Comparison of ENCODE assay signal across 14 cellular contexts in genomic region chr20:39850821-39851330, GRCh38.
DNase-seq lines count a peak whose midpoint lies in the region; ATAC-seq and TF ChIP-seq lines count a peak whose summit lies in the region.
"Had no signal": no experiment of that assay in that cellular context is flagged by ENCODE, and none has a peak within 500 bp of the region (broad histone marks: within the 10 kb centered on the region; RNA-seq: fewer than 3 reads in every experiment).

No MANE protein-coding gene starts in this region.

- WGBS in stomach, 5 donors = 47 to 55% (median 51%) methylated on average over 5 of the region's 5 CpGs

- no peak overlapping the region for H3K27ac Mint-ChIP-seq in GM23338
- H3K27ac Mint-ChIP-seq: activated CD4-positive, alpha-beta T cell treated with anti-CD3 and anti-CD28 coated beads, Interleukin-2, amount 10 ng/mL, durations not matched to agents 7 days and 5 days; dendritic cell treated with granulocyte-macrophage colony-stimulating factor and Interleukin-4, amounts not matched to agents 40 ng/mL and 50 ng/mL, for 4 days; stimulated activated memory B cell treated with anti-CD40 and anti-IgM and Interleukin-4, amounts not matched to agents 10 μg/mL and 1 μg/mL and 100 μg/mL, for 72 hours had no signal

- DNase-seq in GM23338 (ENCODE audit: low spot score) (no peak), left kidney (ENCODE audit: low read depth, low spot score) (peak; percentile 70), stomach (no peak), NCI-H2081 (lab: John Stamatoyannopoulos, UW) (no peak)
- DNase-seq: activated CD4-positive, alpha-beta T cell treated with anti-CD3 and anti-CD28 coated beads, Interleukin-2, amount 10 ng/mL, durations not matched to agents 7 days and 5 days; amygdala; NCI-H345; stimulated activated CD4-positive, alpha-beta T cell treated with anti-CD3 and anti-CD28 coated beads, Interleukin-4, amount 100 ng/mL, for 24 hours; T-helper 2 cell had no signal

- no peaks in the 10 kb centered on the region for H3K27me3 ChIP-seq in GM23338 (ENCODE audit: insufficient read depth)
- no peaks in the 10 kb centered on the region for H3K27me3 ChIP-seq in stomach

- H3K9me2 ChIP-seq in GM23338 (ENCODE audit: insufficient read depth) = 0 out of 2 replicates have a peak, but pooled peaks cover 13% of the 10 kb centered on the region

- TF ChIP-seq POLR2A in stomach (IDR thresholded peaks at IDR 0.05) = no peak

- H3K4me1 Mint-ChIP-seq in GM23338 = peaks cover 16% of the 10 kb centered on the region
- H3K4me1 Mint-ChIP-seq: activated CD4-positive, alpha-beta T cell treated with anti-CD3 and anti-CD28 coated beads, Interleukin-2, amount 10 ng/mL, durations not matched to agents 7 days and 5 days had no signal

- TF ChIP-seq EP300 in stomach (IDR thresholded peaks at IDR 0.05) = no peak

- H3F3A ChIP-seq in GM23338 (replicated peaks; ENCODE audit: low read depth) = no peaks in the 10 kb centered on the region

- peak; percentile 59 for ATAC-seq in GM23338
- no peak for ATAC-seq in HG03175 (IDR thresholded peaks at IDR 0.05; ENCODE audit: unreplicated experiment)
- no peak for ATAC-seq in GM18520 (IDR thresholded peaks at IDR 0.05; ENCODE audit: unreplicated experiment)
- ATAC-seq: stimulated activated memory B cell treated with anti-CD40 and anti-IgM and Interleukin-4, amounts not matched to agents 10 μg/mL and 1 μg/mL and 100 μg/mL, for 72 hours had no signal

- H3K4me3 Mint-ChIP-seq in GM23338 = no peak overlapping the region
- H3K4me3 Mint-ChIP-seq: activated CD4-positive, alpha-beta T cell treated with anti-CD3 and anti-CD28 coated beads, Interleukin-2, amount 10 ng/mL, durations not matched to agents 7 days and 5 days; dendritic cell treated with granulocyte-macrophage colony-stimulating factor and Interleukin-4, amounts not matched to agents 40 ng/mL and 50 ng/mL, for 4 days; stimulated activated memory B cell treated with anti-CD40 and anti-IgM and Interleukin-4, amounts not matched to agents 10 μg/mL and 1 μg/mL and 100 μg/mL, for 72 hours had no signal

- no peak overlapping the region for H2AFZ ChIP-seq in GM23338

- no peak overlapping the region for H3K4me2 ChIP-seq in GM23338

- no peaks in the 10 kb centered on the region for H3K9me3 ChIP-seq in stomach

- H3K4me3 ChIP-seq in GM23338 (no peak overlapping the region), stomach (no peak overlapping the region)

- H3K9me3 Mint-ChIP-seq in GM23338 = no peaks in the 10 kb centered on the region
- H3K9me3 Mint-ChIP-seq: activated CD4-positive, alpha-beta T cell treated with anti-CD3 and anti-CD28 coated beads, Interleukin-2, amount 10 ng/mL, durations not matched to agents 7 days and 5 days; dendritic cell treated with granulocyte-macrophage colony-stimulating factor and Interleukin-4, amounts not matched to agents 40 ng/mL and 50 ng/mL, for 4 days; stimulated activated memory B cell treated with anti-CD40 and anti-IgM and Interleukin-4, amounts not matched to agents 10 μg/mL and 1 μg/mL and 100 μg/mL, for 72 hours had no signal

- no peaks in the 10 kb centered on the region for H3K36me3 ChIP-seq in GM23338 (ENCODE audit: insufficient read depth)
- no peaks in the 10 kb centered on the region for H3K36me3 ChIP-seq in stomach

- H3K36me3 Mint-ChIP-seq in GM23338 (ENCODE audit: low read depth) = no peaks in the 10 kb centered on the region
- H3K36me3 Mint-ChIP-seq: stimulated activated memory B cell treated with anti-CD40 and anti-IgM and Interleukin-4, amounts not matched to agents 10 μg/mL and 1 μg/mL and 100 μg/mL, for 72 hours had no signal

- peaks cover 7% of the 10 kb centered on the region for H3K27me3 Mint-ChIP-seq in GM23338 (ENCODE audit: insufficient read depth, low read depth, poor library complexity)
- H3K27me3 Mint-ChIP-seq: activated CD4-positive, alpha-beta T cell treated with anti-CD3 and anti-CD28 coated beads, Interleukin-2, amount 10 ng/mL, durations not matched to agents 7 days and 5 days; dendritic cell treated with granulocyte-macrophage colony-stimulating factor and Interleukin-4, amounts not matched to agents 40 ng/mL and 50 ng/mL, for 4 days; stimulated activated memory B cell treated with anti-CD40 and anti-IgM and Interleukin-4, amounts not matched to agents 10 μg/mL and 1 μg/mL and 100 μg/mL, for 72 hours had no signal

- H3K27ac ChIP-seq in GM23338 (ENCODE audit: low read depth) (no peak overlapping the region), VCaP (peak overlapping the region; percentile 38; the same call in 1 of the 2 replicates), stomach (peak overlapping the region in 3 of 5 donors; percentile 24 to 41 (median 31))

- intact Hi-C loops in stomach (cut with DNase I; ENCODE audit: low total_unique reads) = no loop called here

- TF ChIP-seq CTCF in GM23338 (conservative IDR thresholded peaks at IDR 0.05; ENCODE audit: low read depth in 2 of 2) (no peak), VCaP (conservative IDR thresholded peaks at IDR 0.05) (no peak), stomach (IDR thresholded peaks at IDR 0.05) (no peak)

- no peaks in the 10 kb centered on the region for H3K79me2 ChIP-seq in GM23338 (replicated peaks; ENCODE audit: insufficient read depth)

- H3K4me1 ChIP-seq in GM23338 (ENCODE audit: insufficient read depth) (no peaks in the 10 kb centered on the region; the same call in 1 of the 2 replicates), stomach (peaks cover 6 to 27% (median 15%) of the 10 kb centered on the region in 4 donors)

- H4K20me1 ChIP-seq in GM23338 (replicated peaks; ENCODE audit: insufficient read depth) = no peaks in the 10 kb centered on the region

TF ChIP-seq in GM23338, 12 proteins besides CTCF, POLR2A, EP300 and RAD21 (continues in another document):
- no peak for TF ChIP-seq STAT1 (IDR thresholded peaks at IDR 0.05; ENCODE audit: unreplicated experiment)
- TF ChIP-seq JUNB (IDR thresholded peaks at IDR 0.05; ENCODE audit: unreplicated experiment) = no peak
- TF ChIP-seq NANOG (IDR thresholded peaks at IDR 0.05; ENCODE audit: borderline replicate concordance) = no peak
- no peak for TF ChIP-seq ZNF462 (CRISPR knock-in tag; IDR thresholded peaks at IDR 0.05)
